In genomic region chr22:17157714-17158113, GRCh38 we compare ENCODE assay signal across 8 cellular contexts. TPM values are rescaled to one million over a fixed set of nuclear protein-coding genes. Genes with fewer than 3 reads are reported as not detected.
A peak's percentile ranks its signal among the peaks of the same experiment; 100 is the strongest.
DNase-seq lines count a peak whose midpoint lies in the region; ATAC-seq, FAIRE-seq and TF ChIP-seq lines count a peak whose summit lies in the region.

No MANE protein-coding gene starts in this region.

- H3K4me2 ChIP-seq in K562 (ENCODE audit: insufficient read depth, low read length), result no peak overlapping the region

- 78% methylated on average over 3 of the region's 3 CpGs for WGBS in K562 (ENCODE audit: insufficient coverage, low coverage, missing lambda C conversion rate)

- no peaks in the 10 kb centered on the region for H3K27me3 Mint-ChIP-seq in IgD-negative memory B cell
- no peaks in the 10 kb centered on the region for H3K27me3 Mint-ChIP-seq in natural killer cell treated with Interleukin-12 subunit alpha and Interleukin-12 subunit beta and Interleukin-15 and Interleukin-18, amount 100 ng/mL, for 72 hours

- BruUV-seq in K562 (replicated peaks; lab: Mats Ljungman, UMichigan), result TSS peak; percentile 59

- no peak for TF ChIP-seq EP300 in K562 (IDR thresholded peaks at IDR 0.05; ENCODE audit: low read length)

- no peaks in the 10 kb centered on the region for H3K9me3 Mint-ChIP-seq in IgD-negative memory B cell
- H3K9me3 Mint-ChIP-seq in natural killer cell treated with Interleukin-12 subunit alpha and Interleukin-12 subunit beta and Interleukin-15 and Interleukin-18, amount 100 ng/mL, for 72 hours, result no peaks in the 10 kb centered on the region

- H3K4me1 Mint-ChIP-seq in IgD-negative memory B cell, result peaks cover 13 to 17% (median 15%) of the 10 kb centered on the region in 3 donors
- H3K4me1 Mint-ChIP-seq in natural killer cell treated with Interleukin-12 subunit alpha and Interleukin-12 subunit beta and Interleukin-15 and Interleukin-18, amount 100 ng/mL, for 72 hours (ENCODE audit: low read depth in 2 of 2), result peaks cover 12 to 16% of the 10 kb centered on the region in 2 donors

- in situ Hi-C loops in K562 (cut with MboI), result no loop called here

- H3K27ac Mint-ChIP-seq in IgD-negative memory B cell, result peak overlapping the region in 1 of 3 donors; percentile 73
- no peak overlapping the region for H3K27ac Mint-ChIP-seq in natural killer cell treated with Interleukin-12 subunit alpha and Interleukin-12 subunit beta and Interleukin-15 and Interleukin-18, amount 100 ng/mL, for 72 hours

- no peak overlapping the region for H2AFZ ChIP-seq in K562 (ENCODE audit: low read depth, low read length)

- no peak overlapping the region for H3K4me3 ChIP-seq in K562

- 0 out of 5 replicates have a peak, but pooled peaks cover 0 to 6% of the 10 kb centered on the region in 2 experiments for H3K27me3 ChIP-seq in K562 (ENCODE audit: control insufficient read depth in 2 of 2, insufficient read depth in 2 of 2, low read length in 2 of 2)

- no peaks in the 10 kb centered on the region for H3K9me1 ChIP-seq in K562 (ENCODE audit: control insufficient read depth, insufficient read depth, low read length)

- H3K4me3 Mint-ChIP-seq in IgD-negative memory B cell, result peak overlapping the region; percentile 86 to 91 (median 88)
- peak overlapping the region; percentile 87 for H3K4me3 Mint-ChIP-seq in natural killer cell treated with Interleukin-12 subunit alpha and Interleukin-12 subunit beta and Interleukin-15 and Interleukin-18, amount 100 ng/mL, for 72 hours

- TF ChIP-seq CTCF in C4-2B (conservative IDR thresholded peaks at IDR 0.05) (no peak), K562 (IDR thresholded peaks at IDR 0.05 in 2 of 3, conservative IDR thresholded peaks at IDR 0.05 in 1 of 3; ENCODE audit: insufficient read depth in 2 of 3, low read depth in 1 of 3, low read length in 3 of 3) (no peak)

- no peak for ATAC-seq in K562
- no peak for ATAC-seq in natural killer cell treated with Interleukin-12 subunit alpha and Interleukin-12 subunit beta and Interleukin-15 and Interleukin-18, amount 100 ng/mL, for 72 hours
- no peak for ATAC-seq in GM19467 (IDR thresholded peaks at IDR 0.05; ENCODE audit: unreplicated experiment)

- H4K20me1 ChIP-seq in K562 (replicated peaks; ENCODE audit: control insufficient read depth, insufficient read depth, low read length), result peaks cover 4% of the 10 kb centered on the region

- no peaks in the 10 kb centered on the region for H3K9me3 ChIP-seq in K562 (replicated peaks; ENCODE audit: control insufficient read depth, insufficient read depth, low read depth, low read length)

- no peak for FAIRE-seq in K562 (lab: Jason Lieb, UNC)

- H3K36me3 ChIP-seq in K562 (ENCODE audit: control insufficient read depth, insufficient read depth, low read length), result peaks cover 7% of the 10 kb centered on the region; the same call in 2 of the 3 replicates

- CTCF ChIA-PET in K562 (lab: Yijun Ruan, JAX; ENCODE audit: low intra/inter-chr PET ratio), result no interaction called here

- peaks cover 17% of the 10 kb centered on the region for H3K79me2 ChIP-seq in K562 (ENCODE audit: control insufficient read depth, insufficient read depth, low read length)

- intact Hi-C loops in K562 (cut with micrococcal nuclease), result no loop called here

- no peak for TF ChIP-seq POLR2A in K562 (conservative IDR thresholded peaks at IDR 0.05)

- H3K27ac ChIP-seq in C4-2B (peak overlapping the region; percentile 90), K562 (ENCODE audit: extremely low read depth, low read depth, low read length) (no peak overlapping the region)

- peaks cover 12 to 23% of the 10 kb centered on the region in 2 experiments; a peak in 4 of 5 replicates for H3K4me1 ChIP-seq in K562 (replicated peaks in 1 of 2; ENCODE audit: control insufficient read depth in 2 of 2, insufficient read depth in 2 of 2, low read length in 2 of 2)

- H3K36me3 Mint-ChIP-seq in IgD-negative memory B cell, result no peaks in the 10 kb centered on the region
- no peaks in the 10 kb centered on the region for H3K36me3 Mint-ChIP-seq in natural killer cell treated with Interleukin-12 subunit alpha and Interleukin-12 subunit beta and Interleukin-15 and Interleukin-18, amount 100 ng/mL, for 72 hours

- no peak for DNase-seq in K562 (ENCODE audit: extremely low read depth in 1 of 4, low spot score in 3 of 4)
- no peak for DNase-seq in natural killer cell treated with Interleukin-12 subunit alpha and Interleukin-12 subunit beta and Interleukin-15 and Interleukin-18, amount 100 ng/mL, for 72 hours (ENCODE audit: low spot score)
- no peak for DNase-seq in NCI-H1436 (lab: John Stamatoyannopoulos, UW)
- no peak for DNase-seq in NCI-H82 treated with DMSO at 0.1 percent for 48 hours (lab: John Stamatoyannopoulos, UW; ENCODE audit: unreplicated experiment)
- DNase-seq in cerebellar nuclear complex (lab: John Stamatoyannopoulos, UW), result no peak

- POLR2A ChIA-PET in K562 (lab: Yijun Ruan, JAX), result interaction anchor here (0.8 to 0.9 kb wide), 3 partner anchors 8 to 309 kb away, joined by 3 read pairs; no protein-coding TSS in a partner anchor

- TF ChIP-seq RAD21 in K562 (CRISPR knock-in tag; conservative IDR thresholded peaks at IDR 0.05 in 1 of 2, IDR thresholded peaks at IDR 0.05 in 1 of 2), result no peak

- H3K9ac ChIP-seq in K562 (ENCODE audit: insufficient read depth in 1 of 2, low read depth in 2 of 2, low read length in 2 of 2), result no peak overlapping the region

TF ChIP-seq in K562, 482 proteins besides CTCF, POLR2A, EP300 and RAD21 (continues in another document):
- no peak for TF ChIP-seq ZNF224 (CRISPR knock-in tag; IDR thresholded peaks at IDR 0.05)
- peak; percentile 28 to 52; a peak in 2 of 4 replicates for TF ChIP-seq KDM1A (IDR thresholded peaks at IDR 0.05)
- 0 out of 2 replicates have a peak, but pooled peaks have one; percentile 25 for TF ChIP-seq SMARCA5 (IDR thresholded peaks at IDR 0.05)
- TF ChIP-seq RCOR1 (IDR thresholded peaks at IDR 0.05; ENCODE audit: borderline replicate concordance in 1 of 2, low read depth in 2 of 2, low read length in 2 of 2), result peak in 1 of 2 experiments; percentile 49; a peak in 1 of 4 replicates

RNA-seq across cellular contexts. Expression of gene HDHD5, which starts 1.4 kb away (rescaled TPM):
- polyA plus RNA-seq in IgD-negative memory B cell (49.4 TPM), K562 (2011; rRNA removed) (23.1 and 28.7 TPM in 2 replicates), K562 (2014; fragmentation: Illumina TruSeq; extraction: Trizol) (24.2 and 26.8 TPM in 2 replicates), K562 (2014; fragmentation: Nextera tagmentation; extraction: Ambion mirVana) (1 to 10 TPM; 1.6 to 2.3 TPM), K562 (2014; rRNA removed) (33.9 and 40.0 TPM in 2 replicates)
- 12.3 and 28.7 TPM in 2 replicates for total RNA-seq in K562 (2011; cell fraction: chromatin; rRNA removed; ENCODE audit: low replicate concordance)
- total RNA-seq in K562 (2011; cell fraction: nucleolus; rRNA removed), result 34.5 and 34.7 TPM in 2 replicates
- 23.5 and 27.0 TPM in 2 replicates for total RNA-seq in K562 (2011; cell fraction: nucleoplasm; rRNA removed)
- total RNA-seq in K562 (2014; rRNA removed) (36.6 and 44.2 TPM in 2 replicates), K562 (2014; rRNA removed; fragmentation: Illumina TruSeq; extraction: Trizol) (11.5 and 14.4 TPM in 2 replicates), K562 (2015; rRNA removed; fragmentation: Illumina TruSeq; extraction: Trizol) (20.1 and 22.0 TPM in 2 replicates), K562 (2021) (29.7 and 32.2 TPM in 2 replicates)
- 37.2 and 54.8 TPM in 2 replicates for polyA plus RNA-seq in K562 (2011; cell fraction: cytosol; rRNA removed)
- 27.3 and 34.3 TPM in 2 replicates for polyA plus RNA-seq in K562 (2011; cell fraction: nucleus; rRNA removed)
- 15.1 and 22.1 TPM in 2 replicates for polyA plus RNA-seq in K562 (2012)
- 8.1 and 15.6 TPM in 2 replicates for polyA minus RNA-seq in K562 (2011; rRNA and poly(A)+ RNA removed)
- polyA minus RNA-seq in K562 (2011; cell fraction: cytosol; rRNA and poly(A)+ RNA removed), result 13.9 and 15.7 TPM in 2 replicates
- 12.2 and 12.3 TPM in 2 replicates for polyA minus RNA-seq in K562 (2011; cell fraction: nucleus; rRNA and poly(A)+ RNA removed)
- 10 to 100 TPM; 29.6 to 32.7 TPM for total RNA-seq in natural killer cell treated with Interleukin-12 subunit alpha and Interleukin-12 subunit beta and Interleukin-15 and Interleukin-18, amount 100 ng/mL, for 72 hours

RNA-seq across cellular contexts. Expression of gene TMEM121B, which starts 36.6 kb away (rescaled TPM):
- polyA plus RNA-seq in IgD-negative memory B cell (not detected), K562 (2011; rRNA removed) (not detected in 2 replicates), K562 (2014; fragmentation: Illumina TruSeq; extraction: Trizol) (0.03 TPM in 1 of 2 replicates, not detected in the other), K562 (2014; fragmentation: Nextera tagmentation; extraction: Ambion mirVana) (under 1 TPM in 1 of 2 experiments, not detected in 1; 0.03 TPM), K562 (2014; rRNA removed) (not detected in 2 replicates)
- total RNA-seq in K562 (2011; cell fraction: chromatin; rRNA removed; ENCODE audit: low replicate concordance), result 0.09 TPM in 1 of 2 replicates, not detected in the other
- total RNA-seq in K562 (2011; cell fraction: nucleolus; rRNA removed), result under 0.01 TPM in 1 of 2 replicates, not detected in the other
- total RNA-seq in K562 (2011; cell fraction: nucleoplasm; rRNA removed), result 0.38 TPM in 1 of 2 replicates, not detected in the other
- total RNA-seq in K562 (2014; rRNA removed) (0.04 TPM in 1 of 2 replicates, not detected in the other), K562 (2014; rRNA removed; fragmentation: Illumina TruSeq; extraction: Trizol) (0.03 TPM in 1 of 2 replicates, not detected in the other), K562 (2015; rRNA removed; fragmentation: Illumina TruSeq; extraction: Trizol) (not detected in 2 replicates), K562 (2021) (0.07 TPM in 2 replicates)
- polyA plus RNA-seq in K562 (2011; cell fraction: cytosol; rRNA removed), result not detected in 2 replicates
- 0.03 TPM in 2 replicates for polyA plus RNA-seq in K562 (2011; cell fraction: nucleus; rRNA removed)
- polyA plus RNA-seq in K562 (2012), result 0.04 TPM in 1 of 2 replicates, not detected in the other
- not detected in 2 replicates for polyA minus RNA-seq in K562 (2011; rRNA and poly(A)+ RNA removed)
- polyA minus RNA-seq in K562 (2011; cell fraction: cytosol; rRNA and poly(A)+ RNA removed), result not detected in 2 replicates
- not detected in 2 replicates for polyA minus RNA-seq in K562 (2011; cell fraction: nucleus; rRNA and poly(A)+ RNA removed)
- under 1 TPM; 0.14 to 0.31 TPM for total RNA-seq in natural killer cell treated with Interleukin-12 subunit alpha and Interleukin-12 subunit beta and Interleukin-15 and Interleukin-18, amount 100 ng/mL, for 72 hours
